In the genomic region with DNA sequence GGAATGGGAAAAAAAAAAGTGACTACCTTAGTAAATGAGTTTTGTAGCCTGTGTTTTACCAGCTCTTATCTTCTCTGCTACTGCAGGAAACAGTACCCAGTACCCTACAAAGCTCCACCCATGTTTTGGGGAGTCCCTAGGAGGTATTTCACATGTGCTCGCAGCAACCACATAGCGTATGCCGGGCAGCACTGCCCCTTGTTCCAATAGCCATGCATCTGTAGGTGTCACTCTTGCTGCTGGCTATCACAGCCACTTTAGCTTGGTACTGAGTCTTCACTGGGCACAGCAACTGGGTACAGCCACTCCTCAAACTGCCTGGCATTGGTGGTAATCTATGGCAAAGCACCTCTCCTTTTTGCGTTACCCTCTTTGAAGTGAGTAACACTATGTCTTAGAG, we compare ENCODE assay signal across 1 cellular context.
TF ChIP-seq lines count a peak whose summit lies in the region.

No MANE protein-coding gene starts in this region.

TF ChIP-seq in HCT116, 20 proteins besides CTCF, POLR2A, EP300 and RAD21 (continued from another document):
- TF ChIP-seq, protein P1, sequence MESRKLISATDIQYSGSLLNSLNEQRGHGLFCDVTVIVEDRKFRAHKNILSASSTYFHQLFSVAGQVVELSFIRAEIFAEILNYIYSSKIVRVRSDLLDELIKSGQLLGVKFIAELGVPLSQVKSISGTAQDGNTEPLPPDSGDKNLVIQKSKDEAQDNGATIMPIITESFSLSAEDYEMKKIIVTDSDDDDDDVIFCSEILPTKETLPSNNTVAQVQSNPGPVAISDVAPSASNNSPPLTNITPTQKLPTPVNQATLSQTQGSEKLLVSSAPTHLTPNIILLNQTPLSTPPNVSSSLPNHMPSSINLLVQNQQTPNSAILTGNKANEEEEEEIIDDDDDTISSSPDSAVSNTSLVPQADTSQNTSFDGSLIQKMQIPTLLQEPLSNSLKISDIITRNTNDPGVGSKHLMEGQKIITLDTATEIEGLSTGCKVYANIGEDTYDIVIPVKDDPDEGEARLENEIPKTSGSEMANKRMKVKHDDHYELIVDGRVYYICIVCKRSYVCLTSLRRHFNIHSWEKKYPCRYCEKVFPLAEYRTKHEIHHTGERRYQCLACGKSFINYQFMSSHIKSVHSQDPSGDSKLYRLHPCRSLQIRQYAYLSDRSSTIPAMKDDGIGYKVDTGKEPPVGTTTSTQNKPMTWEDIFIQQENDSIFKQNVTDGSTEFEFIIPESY (IDR thresholded peaks at IDR 0.05; ENCODE audit: extremely low read depth, insufficient replicate concordance, low read length): no peak
- TF ChIP-seq ZNF274 (IDR thresholded peaks at IDR 0.05; ENCODE audit: low read depth, low read length) (no peak), SIN3A (IDR thresholded peaks at IDR 0.05; ENCODE audit: low read depth) (no peak), SP1 (IDR thresholded peaks at IDR 0.05; ENCODE audit: low read depth) (no peak), YY1 (IDR thresholded peaks at IDR 0.05; ENCODE audit: extremely low read depth, insufficient replicate concordance, low read depth, low read length) (no peak), EZH2phosphoT487 (IDR thresholded peaks at IDR 0.05; ENCODE audit: borderline replicate concordance) (no peak), CEBPB (IDR thresholded peaks at IDR 0.05; ENCODE audit: low read depth) (no peak), CBX3 (IDR thresholded peaks at IDR 0.05; ENCODE audit: low read depth) (no peak)
- TF ChIP-seq, protein P2, sequence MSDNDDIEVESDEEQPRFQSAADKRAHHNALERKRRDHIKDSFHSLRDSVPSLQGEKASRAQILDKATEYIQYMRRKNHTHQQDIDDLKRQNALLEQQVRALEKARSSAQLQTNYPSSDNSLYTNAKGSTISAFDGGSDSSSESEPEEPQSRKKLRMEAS (IDR thresholded peaks at IDR 0.05): no peak
- TF ChIP-seq, protein P3, sequence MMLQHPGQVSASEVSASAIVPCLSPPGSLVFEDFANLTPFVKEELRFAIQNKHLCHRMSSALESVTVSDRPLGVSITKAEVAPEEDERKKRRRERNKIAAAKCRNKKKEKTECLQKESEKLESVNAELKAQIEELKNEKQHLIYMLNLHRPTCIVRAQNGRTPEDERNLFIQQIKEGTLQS (IDR thresholded peaks at IDR 0.05): no peak
